In the genomic region with DNA sequence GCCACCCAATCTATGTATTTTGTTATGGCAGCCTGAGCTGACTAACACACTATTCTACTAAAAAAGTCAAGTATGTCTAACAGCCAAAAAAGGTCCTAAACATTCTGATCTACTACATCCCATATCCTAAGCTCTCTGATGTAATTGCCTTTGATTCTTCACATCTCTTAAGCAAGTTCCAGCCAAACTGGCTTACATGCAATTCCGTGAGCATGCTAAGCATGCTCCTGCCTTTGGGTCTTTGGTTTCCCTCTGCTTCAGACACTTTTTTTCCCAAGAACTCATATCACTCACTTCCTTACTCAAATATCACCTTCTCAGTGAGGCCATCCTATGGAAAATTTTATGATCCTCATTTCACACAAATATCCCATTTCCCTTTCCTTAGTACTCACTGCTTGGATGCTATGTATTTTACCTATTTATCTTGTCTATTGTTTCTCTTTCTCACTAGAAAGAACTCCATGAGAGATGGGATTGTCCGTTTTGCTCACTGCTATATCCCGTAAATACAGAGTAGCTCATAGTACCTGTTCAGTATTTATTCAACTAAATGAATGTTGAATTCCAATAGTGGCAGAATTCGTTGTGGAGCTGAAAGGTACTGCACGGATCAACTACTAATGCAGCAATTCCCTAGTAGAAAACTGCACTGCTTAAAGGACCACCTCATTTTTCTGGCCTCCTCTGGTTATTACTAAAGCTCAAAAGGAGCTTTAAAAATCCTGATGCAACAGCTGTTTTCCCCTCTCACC, we compare ENCODE assay signal across 8 cellular contexts. TPM values are rescaled to one million over a fixed set of nuclear protein-coding genes. Genes with fewer than 3 reads are reported as not detected.
DNase-seq lines count a peak whose midpoint lies in the region; ATAC-seq and TF ChIP-seq lines count a peak whose summit lies in the region.

No MANE protein-coding gene starts in this region.

- POLR2A ChIA-PET in activated B cell treated with CpG ODN at 0.5 μM for 24 hours (lab: Charles Lee) = interaction anchor here (0.7 kb wide), 3 partner anchors 7 to 121 kb away, joined by 3 to 4 read pairs (median 4); no protein-coding TSS in a partner anchor

- H2BK12ac ChIP-seq in neuronal stem cell (ENCODE audit: low read length) = no peak overlapping the region

- no peak overlapping the region for H2BK15ac ChIP-seq in neuronal stem cell (ENCODE audit: low read length)

- H3K27me3 ChIP-seq in kidney epithelial cell (ENCODE audit: control insufficient read depth, insufficient read depth, low read length) = no peaks in the 10 kb centered on the region
- peaks cover 0 to 3% (median 0%) of the 10 kb centered on the region in 3 experiments for H3K27me3 ChIP-seq in neuronal stem cell (ENCODE audit: control insufficient read depth in 3 of 3, insufficient read depth in 3 of 3, low read depth in 1 of 3, low read length in 3 of 3)

- peaks cover 11% of the 10 kb centered on the region for H3K36me3 Mint-ChIP-seq in activated naive CD4-positive, alpha-beta T cell treated with anti-CD3 and anti-CD28 coated beads, Interleukin-2, amount 50 U/mL, for 24 hours
- peaks cover 15% of the 10 kb centered on the region for H3K36me3 Mint-ChIP-seq in activated B cell treated with CpG ODN at 0.5 μM for 24 hours (ENCODE audit: low read depth)

- no peak for DNase-seq in activated naive CD4-positive, alpha-beta T cell (lab: John Stamatoyannopoulos, UW)
- DNase-seq in activated B cell treated with CpG ODN at 0.5 μM for 24 hours (no peak), kidney epithelial cell (ENCODE audit: low read depth) (no peak), neuronal stem cell (ENCODE audit: low spot score) (no peak), NCI-H2081 (lab: John Stamatoyannopoulos, UW) (no peak)

- H3K79me1 ChIP-seq in neuronal stem cell (ENCODE audit: low read depth, low read length) = peaks cover 3% of the 10 kb centered on the region

- H3K9me3 ChIP-seq in neuronal stem cell (replicated peaks in 1 of 2; ENCODE audit: control insufficient read depth in 2 of 2, insufficient read depth in 1 of 2, low read depth in 1 of 2, low read length in 2 of 2) = no peaks in the 10 kb centered on the region

- H3K4me3 Mint-ChIP-seq in activated naive CD4-positive, alpha-beta T cell treated with anti-CD3 and anti-CD28 coated beads, Interleukin-2, amount 50 U/mL, for 24 hours = peak overlapping the region; percentile 92
- H3K4me3 Mint-ChIP-seq in activated B cell treated with CpG ODN at 0.5 μM for 24 hours = peak overlapping the region; percentile 95

- H3K4me3 ChIP-seq in kidney epithelial cell (ENCODE audit: low read depth, low read length) (peak overlapping the region; percentile 58), urinary bladder (ENCODE audit: low read depth, low read length) (peak overlapping the region; percentile 93), neuronal stem cell (ENCODE audit: low read length in 2 of 2) (no peak overlapping the region)

- H3K27ac Mint-ChIP-seq in activated naive CD4-positive, alpha-beta T cell treated with anti-CD3 and anti-CD28 coated beads, Interleukin-2, amount 50 U/mL, for 24 hours = peak overlapping the region; percentile 91
- peak overlapping the region; percentile 97 for H3K27ac Mint-ChIP-seq in activated B cell treated with CpG ODN at 0.5 μM for 24 hours

- H4K8ac ChIP-seq in neuronal stem cell (ENCODE audit: low read depth, low read length) = no peak overlapping the region

- intact Hi-C loops in activated B cell treated with CpG ODN at 0.5 μM for 24 hours (cut with micrococcal nuclease) = loop anchor here (5.0 kb wide), 2 partner anchors 204 to 519 kb away; no protein-coding TSS in a partner anchor

- H3K18ac ChIP-seq in neuronal stem cell (ENCODE audit: low read length) = no peak overlapping the region

- no peak overlapping the region for H3K4me2 ChIP-seq in neuronal stem cell (ENCODE audit: insufficient read depth, low read length, poor library complexity, severe bottlenecking)

- H3K4me1 ChIP-seq in urinary bladder (ENCODE audit: insufficient read depth) = no peaks in the 10 kb centered on the region
- peaks cover 5 to 9% of the 10 kb centered on the region in 2 donors for H3K4me1 ChIP-seq in neuronal stem cell (ENCODE audit: control insufficient read depth in 2 of 2, insufficient read depth in 1 of 2, low read depth in 1 of 2, low read length in 2 of 2)

- ATAC-seq in activated B cell treated with CpG ODN at 0.5 μM for 24 hours (ENCODE audit: low read depth) (no peak), HG03097 (IDR thresholded peaks at IDR 0.05; ENCODE audit: low FRiP score, unreplicated experiment) (no peak)

- H3K23ac ChIP-seq in neuronal stem cell (ENCODE audit: low read depth, low read length, poor library complexity) = no peak overlapping the region

- H3K27ac ChIP-seq in urinary bladder (ENCODE audit: low read depth) (no peak overlapping the region), neuronal stem cell (replicated peaks; ENCODE audit: low read length) (no peak overlapping the region)

- H3K27me3 Mint-ChIP-seq in activated naive CD4-positive, alpha-beta T cell treated with anti-CD3 and anti-CD28 coated beads, Interleukin-2, amount 50 U/mL, for 24 hours = no peaks in the 10 kb centered on the region
- H3K27me3 Mint-ChIP-seq in activated B cell treated with CpG ODN at 0.5 μM for 24 hours = no peaks in the 10 kb centered on the region

- no peak overlapping the region for H2AK5ac ChIP-seq in neuronal stem cell (ENCODE audit: low read depth, low read length)

- H2BK120ac ChIP-seq in neuronal stem cell (ENCODE audit: low read depth, low read length) = no peak overlapping the region

- CTCF ChIA-PET in activated B cell treated with CpG ODN at 0.5 μM for 24 hours (lab: Charles Lee) = no interaction called here

- H3K14ac ChIP-seq in neuronal stem cell (ENCODE audit: low read length) = no peak overlapping the region

- peaks cover 56% of the 10 kb centered on the region for H3K4me1 Mint-ChIP-seq in activated naive CD4-positive, alpha-beta T cell treated with anti-CD3 and anti-CD28 coated beads, Interleukin-2, amount 50 U/mL, for 24 hours
- H3K4me1 Mint-ChIP-seq in activated B cell treated with CpG ODN at 0.5 μM for 24 hours = peaks cover 56% of the 10 kb centered on the region

- no peak overlapping the region for H2BK5ac ChIP-seq in neuronal stem cell (ENCODE audit: low read length)

- 56% methylated on average over 5 of the region's 5 CpGs for WGBS in urinary bladder
- WGBS in neuronal stem cell (ENCODE audit: extremely low coverage in 2 of 2, insufficient read length in 2 of 2, insufficient replicate concordance in 1 of 2), 2 donors = no CpG with 5 or more reads among the region's 5 CpGs

- H3K36me3 ChIP-seq in kidney epithelial cell (ENCODE audit: control insufficient read depth, insufficient read depth, low read length) (no peaks in the 10 kb centered on the region), urinary bladder (ENCODE audit: insufficient read depth) (no peaks in the 10 kb centered on the region), neuronal stem cell (replicated peaks in 1 of 2; ENCODE audit: control insufficient read depth in 2 of 2, insufficient read depth in 2 of 2, low read length in 2 of 2) (no peaks in the 10 kb centered on the region)

- no peak overlapping the region for H2AFZ ChIP-seq in neuronal stem cell (ENCODE audit: low read length)

- TF ChIP-seq CTCF in activated B cell treated with CpG ODN at 0.5 μM for 24 hours (IDR thresholded peaks at IDR 0.05) (no peak), kidney epithelial cell (IDR thresholded peaks at IDR 0.05; ENCODE audit: insufficient read depth, low read length, poor library complexity, severe bottlenecking) (no peak)

- H3K9ac ChIP-seq in neuronal stem cell (ENCODE audit: low read depth, low read length, poor library complexity) = no peak overlapping the region

- no peak overlapping the region for H3K4ac ChIP-seq in neuronal stem cell (ENCODE audit: low read length)

- no peaks in the 10 kb centered on the region for H3K9me3 Mint-ChIP-seq in activated naive CD4-positive, alpha-beta T cell treated with anti-CD3 and anti-CD28 coated beads, Interleukin-2, amount 50 U/mL, for 24 hours
- no peaks in the 10 kb centered on the region for H3K9me3 Mint-ChIP-seq in activated B cell treated with CpG ODN at 0.5 μM for 24 hours

- H4K91ac ChIP-seq in neuronal stem cell (ENCODE audit: low read depth, low read length, poor library complexity) = no peak overlapping the region

RNA-seq across cellular contexts. Expression of a gene that starts 2.3 kb away (rescaled TPM):
- total RNA-seq in activated B cell treated with CpG ODN at 0.5 μM for 24 hours (19.9 and 20.6 TPM in 2 replicates), kidney epithelial cell (17.3 and 17.5 TPM in 2 replicates), urinary bladder (63.9 TPM)
- 7.9 TPM for polyA plus RNA-seq in urinary bladder
- 6.2 TPM for polyA plus RNA-seq in neuronal stem cell (2013, experiment 1 of 2)
- 6.5 TPM for polyA plus RNA-seq in neuronal stem cell (2013, experiment 2 of 2)

Comparison
In these comparisons a context has a peak if more than half of its experiments do, and no peak if none do; other contexts are left out.
1. H3K4me3 ChIP-seq: peak in kidney epithelial cell (single experiment) and urinary bladder (single experiment); none in neuronal stem cell (0 of 2).